27 cellular contexts compared by ENCODE assay signal in the genomic region with DNA sequence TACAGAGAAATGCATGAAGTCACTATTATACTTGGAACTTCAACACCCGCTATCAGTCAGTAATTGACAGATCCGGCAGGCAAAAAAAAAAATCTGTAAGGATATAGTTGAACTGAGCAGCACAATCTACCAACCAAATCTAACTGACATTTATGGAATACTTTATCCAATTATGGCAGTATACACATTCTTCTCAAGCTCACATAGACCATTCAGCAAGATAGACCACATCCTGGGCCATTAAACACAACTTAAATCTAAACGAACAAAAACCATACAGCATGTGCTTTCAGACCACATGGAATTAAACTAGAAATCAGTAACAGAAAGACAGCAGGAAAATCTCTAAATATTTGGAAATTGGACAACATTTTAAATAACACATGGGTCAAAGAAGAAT.
"Had no signal": no experiment of that assay in that cellular context is flagged by ENCODE, and none has a peak within 500 bp of the region (broad histone marks: within the 10 kb centered on the region; RNA-seq: fewer than 3 reads in every experiment).

No MANE protein-coding gene starts in this region.

- H3K36me3 Mint-ChIP-seq: activated CD4-positive, alpha-beta memory T cell treated with anti-CD3 and anti-CD28 coated beads for 36 hours; activated CD8-positive, alpha-beta memory T cell treated with anti-CD3 and anti-CD28 coated beads, Interleukin-2, amount 10 ng/mL, durations not matched to agents 7 days and 5 days had no signal

- H3K9me3 Mint-ChIP-seq: activated CD4-positive, alpha-beta memory T cell treated with anti-CD3 and anti-CD28 coated beads for 36 hours; activated CD4-positive, alpha-beta T cell treated with anti-CD3 and anti-CD28 coated beads, Interleukin-2, amount 10 ng/mL, durations not matched to agents 24 days and 14 days; activated T-helper 1 cell treated with anti-CD3 and anti-CD28 coated beads, Interleukin-12 subunit alpha, Interleukin-12 subunit beta, Interleukin-2, Interleukin-4 antibody, amounts not matched to agents 30 ng/mL and 10 ng/mL and 1 ng/mL, durations not matched to agents 14 hours and 24 hours and 36 hours had no signal

- H3K27ac Mint-ChIP-seq: activated CD4-positive, alpha-beta memory T cell treated with anti-CD3 and anti-CD28 coated beads for 36 hours; activated CD4-positive, alpha-beta T cell treated with anti-CD3 and anti-CD28 coated beads for 36 hours; activated CD4-positive, alpha-beta T cell treated with anti-CD3 and anti-CD28 coated beads, Interleukin-2, amount 10 ng/mL, durations not matched to agents 24 days and 14 days; activated CD8-positive, alpha-beta memory T cell treated with anti-CD3 and anti-CD28 coated beads, Interleukin-2, amount 10 ng/mL, durations not matched to agents 7 days and 5 days; activated CD8-positive, alpha-beta T cell treated with anti-CD3 and anti-CD28 coated beads, Interleukin-2, amount 10 ng/mL, durations not matched to agents 7 days and 5 days; activated T-helper 1 cell treated with anti-CD3 and anti-CD28 coated beads, Interleukin-12 subunit alpha, Interleukin-12 subunit beta, Interleukin-2, Interleukin-4 antibody, amounts not matched to agents 30 ng/mL and 10 ng/mL and 1 ng/mL, durations not matched to agents 14 hours and 24 hours and 36 hours had no signal

- H3K4me3 Mint-ChIP-seq: activated CD4-positive, alpha-beta memory T cell treated with anti-CD3 and anti-CD28 coated beads for 36 hours; activated CD4-positive, alpha-beta T cell treated with anti-CD3 and anti-CD28 coated beads for 36 hours; activated CD4-positive, alpha-beta T cell treated with anti-CD3 and anti-CD28 coated beads, Interleukin-2, amount 10 ng/mL, durations not matched to agents 24 days and 14 days; activated CD8-positive, alpha-beta memory T cell treated with anti-CD3 and anti-CD28 coated beads, Interleukin-2, amount 10 ng/mL, durations not matched to agents 7 days and 5 days; activated CD8-positive, alpha-beta T cell treated with anti-CD3 and anti-CD28 coated beads, Interleukin-2, amount 10 ng/mL, durations not matched to agents 7 days and 5 days; activated T-helper 1 cell treated with anti-CD3 and anti-CD28 coated beads, Interleukin-12 subunit alpha, Interleukin-12 subunit beta, Interleukin-2, Interleukin-4 antibody, amounts not matched to agents 30 ng/mL and 10 ng/mL and 1 ng/mL, durations not matched to agents 14 hours and 24 hours and 36 hours had no signal

- ATAC-seq: activated CD4-positive, alpha-beta T cell treated with anti-CD3 and anti-CD28 coated beads for 36 hours; activated CD8-positive, alpha-beta memory T cell treated with anti-CD3 and anti-CD28 coated beads, Interleukin-2, amount 10 ng/mL, durations not matched to agents 7 days and 5 days; activated CD8-positive, alpha-beta T cell treated with anti-CD3 and anti-CD28 coated beads, Interleukin-2, amount 10 ng/mL, durations not matched to agents 7 days and 5 days; gastrocnemius medialis; heart right ventricle had no signal

- H3K27me3 Mint-ChIP-seq: activated CD4-positive, alpha-beta memory T cell treated with anti-CD3 and anti-CD28 coated beads for 36 hours; activated CD4-positive, alpha-beta T cell treated with anti-CD3 and anti-CD28 coated beads for 36 hours; activated CD8-positive, alpha-beta memory T cell treated with anti-CD3 and anti-CD28 coated beads, Interleukin-2, amount 10 ng/mL, durations not matched to agents 7 days and 5 days had no signal

- DNase-seq: activated CD4-positive, alpha-beta memory T cell treated with anti-CD3 and anti-CD28 coated beads for 36 hours; activated CD4-positive, alpha-beta T cell treated with anti-CD3 and anti-CD28 coated beads for 36 hours; activated CD4-positive, alpha-beta T cell treated with anti-CD3 and anti-CD28 coated beads, Interleukin-2, amount 10 ng/mL, durations not matched to agents 24 days and 14 days; activated CD4-positive, CD25-positive, alpha-beta regulatory T cell; activated CD4-positive, CD25-positive, alpha-beta regulatory T cell treated with anti-CD3 and anti-CD28 coated beads, Interleukin-2, amount 50 U/mL, for 72 hours; activated CD8-positive, alpha-beta memory T cell treated with anti-CD3 and anti-CD28 coated beads, Interleukin-2, amount 10 ng/mL, durations not matched to agents 7 days and 5 days; activated CD8-positive, alpha-beta memory T cell treated with anti-CD3 and anti-CD28 coated beads, Interleukin-2, amount 50 U/mL, for 4 hours; activated CD8-positive, alpha-beta T cell treated with anti-CD3 and anti-CD28 coated beads, Interleukin-2, amount 10 ng/mL, durations not matched to agents 7 days and 5 days; activated gamma-delta T cell; activated naive CD4-positive, alpha-beta T cell treated with anti-CD3 and anti-CD28 coated beads, Interleukin-2, amount 50 U/mL, for 16 hours; activated naive CD4-positive, alpha-beta T cell treated with Interleukin-2 at 50 U/mL for 16 hours; activated T-cell treated with anti-CD3 and anti-CD28 coated beads, Interleukin-2, amount 50 U/mL, for 1 hour; activated T-cell treated with anti-CD3 and anti-CD28 coated beads, Interleukin-2, amount 50 U/mL, for 48 hours; amniotic stem cell; anterior cingulate cortex; brain microvascular endothelial cell; cortex of kidney; dermis blood vessel endothelial cell; effector CD4-positive, alpha-beta T cell; esophagus squamous epithelium; foreskin fibroblast; gastrocnemius medialis; glutamatergic neuron; heart right ventricle; T-helper 1 cell; T-helper 2 cell had no signal
